In the genomic region with DNA sequence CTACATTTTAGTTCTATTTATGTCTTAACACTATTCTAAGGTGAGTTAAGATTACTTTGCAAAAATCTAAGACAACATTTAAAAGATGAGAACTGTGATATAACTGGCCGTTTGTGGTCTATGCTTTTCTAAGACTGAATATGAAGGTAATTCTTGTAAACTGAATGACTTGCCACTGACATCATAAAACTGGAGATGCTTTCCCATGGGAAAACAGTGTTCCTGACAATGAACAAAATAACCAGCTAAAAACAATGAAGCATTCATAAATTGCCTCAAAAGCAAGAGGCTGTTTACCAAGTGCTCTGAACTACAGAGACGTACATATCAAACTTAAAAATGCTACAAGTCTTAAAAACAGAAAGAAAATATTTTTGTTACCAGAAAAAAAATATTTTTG, we compare ENCODE assay signal across 1 cellular context.
TF ChIP-seq lines count a peak whose summit lies in the region.

No MANE protein-coding gene starts in this region.

TF ChIP-seq in GM23338, 12 proteins besides CTCF, POLR2A, EP300 and RAD21 (continued from another document):
- TF ChIP-seq, protein P1, sequence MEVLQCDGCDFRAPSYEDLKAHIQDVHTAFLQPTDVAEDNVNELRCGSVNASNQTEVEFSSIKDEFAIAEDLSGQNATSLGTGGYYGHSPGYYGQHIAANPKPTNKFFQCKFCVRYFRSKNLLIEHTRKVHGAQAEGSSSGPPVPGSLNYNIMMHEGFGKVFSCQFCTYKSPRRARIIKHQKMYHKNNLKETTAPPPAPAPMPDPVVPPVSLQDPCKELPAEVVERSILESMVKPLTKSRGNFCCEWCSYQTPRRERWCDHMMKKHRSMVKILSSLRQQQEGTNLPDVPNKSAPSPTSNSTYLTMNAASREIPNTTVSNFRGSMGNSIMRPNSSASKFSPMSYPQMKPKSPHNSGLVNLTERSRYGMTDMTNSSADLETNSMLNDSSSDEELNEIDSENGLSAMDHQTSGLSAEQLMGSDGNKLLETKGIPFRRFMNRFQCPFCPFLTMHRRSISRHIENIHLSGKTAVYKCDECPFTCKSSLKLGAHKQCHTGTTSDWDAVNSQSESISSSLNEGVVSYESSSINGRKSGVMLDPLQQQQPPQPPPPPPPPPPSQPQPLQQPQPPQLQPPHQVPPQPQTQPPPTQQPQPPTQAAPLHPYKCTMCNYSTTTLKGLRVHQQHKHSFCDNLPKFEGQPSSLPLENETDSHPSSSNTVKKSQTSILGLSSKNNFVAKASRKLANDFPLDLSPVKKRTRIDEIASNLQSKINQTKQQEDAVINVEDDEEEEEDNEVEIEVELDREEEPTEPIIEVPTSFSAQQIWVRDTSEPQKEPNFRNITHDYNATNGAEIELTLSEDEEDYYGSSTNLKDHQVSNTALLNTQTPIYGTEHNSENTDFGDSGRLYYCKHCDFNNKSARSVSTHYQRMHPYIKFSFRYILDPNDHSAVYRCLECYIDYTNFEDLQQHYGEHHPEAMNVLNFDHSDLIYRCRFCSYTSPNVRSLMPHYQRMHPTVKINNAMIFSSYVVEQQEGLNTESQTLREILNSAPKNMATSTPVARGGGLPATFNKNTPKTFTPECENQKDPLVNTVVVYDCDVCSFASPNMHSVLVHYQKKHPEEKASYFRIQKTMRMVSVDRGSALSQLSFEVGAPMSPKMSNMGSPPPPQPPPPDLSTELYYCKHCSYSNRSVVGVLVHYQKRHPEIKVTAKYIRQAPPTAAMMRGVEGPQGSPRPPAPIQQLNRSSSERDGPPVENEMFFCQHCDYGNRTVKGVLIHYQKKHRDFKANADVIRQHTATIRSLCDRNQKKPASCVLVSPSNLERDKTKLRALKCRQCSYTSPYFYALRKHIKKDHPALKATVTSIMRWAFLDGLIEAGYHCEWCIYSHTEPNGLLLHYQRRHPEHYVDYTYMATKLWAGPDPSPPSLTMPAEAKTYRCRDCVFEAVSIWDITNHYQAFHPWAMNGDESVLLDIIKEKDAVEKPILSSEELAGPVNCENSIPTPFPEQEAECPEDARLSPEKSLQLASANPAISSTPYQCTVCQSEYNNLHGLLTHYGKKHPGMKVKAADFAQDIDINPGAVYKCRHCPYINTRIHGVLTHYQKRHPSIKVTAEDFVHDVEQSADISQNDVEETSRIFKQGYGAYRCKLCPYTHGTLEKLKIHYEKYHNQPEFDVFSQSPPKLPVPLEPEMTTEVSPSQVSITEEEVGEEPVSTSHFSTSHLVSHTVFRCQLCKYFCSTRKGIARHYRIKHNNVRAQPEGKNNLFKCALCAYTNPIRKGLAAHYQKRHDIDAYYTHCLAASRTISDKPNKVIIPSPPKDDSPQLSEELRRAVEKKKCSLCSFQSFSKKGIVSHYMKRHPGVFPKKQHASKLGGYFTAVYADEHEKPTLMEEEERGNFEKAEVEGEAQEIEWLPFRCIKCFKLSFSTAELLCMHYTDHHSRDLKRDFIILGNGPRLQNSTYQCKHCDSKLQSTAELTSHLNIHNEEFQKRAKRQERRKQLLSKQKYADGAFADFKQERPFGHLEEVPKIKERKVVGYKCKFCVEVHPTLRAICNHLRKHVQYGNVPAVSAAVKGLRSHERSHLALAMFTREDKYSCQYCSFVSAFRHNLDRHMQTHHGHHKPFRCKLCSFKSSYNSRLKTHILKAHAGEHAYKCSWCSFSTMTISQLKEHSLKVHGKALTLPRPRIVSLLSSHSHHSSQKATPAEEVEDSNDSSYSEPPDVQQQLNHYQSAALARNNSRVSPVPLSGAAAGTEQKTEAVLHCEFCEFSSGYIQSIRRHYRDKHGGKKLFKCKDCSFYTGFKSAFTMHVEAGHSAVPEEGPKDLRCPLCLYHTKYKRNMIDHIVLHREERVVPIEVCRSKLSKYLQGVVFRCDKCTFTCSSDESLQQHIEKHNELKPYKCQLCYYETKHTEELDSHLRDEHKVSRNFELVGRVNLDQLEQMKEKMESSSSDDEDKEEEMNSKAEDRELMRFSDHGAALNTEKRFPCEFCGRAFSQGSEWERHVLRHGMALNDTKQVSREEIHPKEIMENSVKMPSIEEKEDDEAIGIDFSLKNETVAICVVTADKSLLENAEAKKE (CRISPR knock-in tag; IDR thresholded peaks at IDR 0.05): no peak
- TF ChIP-seq, protein P2, sequence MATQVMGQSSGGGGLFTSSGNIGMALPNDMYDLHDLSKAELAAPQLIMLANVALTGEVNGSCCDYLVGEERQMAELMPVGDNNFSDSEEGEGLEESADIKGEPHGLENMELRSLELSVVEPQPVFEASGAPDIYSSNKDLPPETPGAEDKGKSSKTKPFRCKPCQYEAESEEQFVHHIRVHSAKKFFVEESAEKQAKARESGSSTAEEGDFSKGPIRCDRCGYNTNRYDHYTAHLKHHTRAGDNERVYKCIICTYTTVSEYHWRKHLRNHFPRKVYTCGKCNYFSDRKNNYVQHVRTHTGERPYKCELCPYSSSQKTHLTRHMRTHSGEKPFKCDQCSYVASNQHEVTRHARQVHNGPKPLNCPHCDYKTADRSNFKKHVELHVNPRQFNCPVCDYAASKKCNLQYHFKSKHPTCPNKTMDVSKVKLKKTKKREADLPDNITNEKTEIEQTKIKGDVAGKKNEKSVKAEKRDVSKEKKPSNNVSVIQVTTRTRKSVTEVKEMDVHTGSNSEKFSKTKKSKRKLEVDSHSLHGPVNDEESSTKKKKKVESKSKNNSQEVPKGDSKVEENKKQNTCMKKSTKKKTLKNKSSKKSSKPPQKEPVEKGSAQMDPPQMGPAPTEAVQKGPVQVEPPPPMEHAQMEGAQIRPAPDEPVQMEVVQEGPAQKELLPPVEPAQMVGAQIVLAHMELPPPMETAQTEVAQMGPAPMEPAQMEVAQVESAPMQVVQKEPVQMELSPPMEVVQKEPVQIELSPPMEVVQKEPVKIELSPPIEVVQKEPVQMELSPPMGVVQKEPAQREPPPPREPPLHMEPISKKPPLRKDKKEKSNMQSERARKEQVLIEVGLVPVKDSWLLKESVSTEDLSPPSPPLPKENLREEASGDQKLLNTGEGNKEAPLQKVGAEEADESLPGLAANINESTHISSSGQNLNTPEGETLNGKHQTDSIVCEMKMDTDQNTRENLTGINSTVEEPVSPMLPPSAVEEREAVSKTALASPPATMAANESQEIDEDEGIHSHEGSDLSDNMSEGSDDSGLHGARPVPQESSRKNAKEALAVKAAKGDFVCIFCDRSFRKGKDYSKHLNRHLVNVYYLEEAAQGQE (IDR thresholded peaks at IDR 0.05; ENCODE audit: unreplicated experiment): no peak
- TF ChIP-seq POLR2AphosphoS5 (IDR thresholded peaks at IDR 0.05; ENCODE audit: low read depth) (no peak), EZH2 (IDR thresholded peaks at IDR 0.05; ENCODE audit: low read depth, unreplicated experiment) (no peak), ETS1 (IDR thresholded peaks at IDR 0.05) (no peak), NANOG (IDR thresholded peaks at IDR 0.05; ENCODE audit: borderline replicate concordance) (no peak)
